ENCODE assay signal across 8 cellular contexts in genomic region chr11:10307411-10308207, GRCh38. TPM values are rescaled to one million over a fixed set of nuclear protein-coding genes. Genes with fewer than 3 reads are reported as not detected.
DNase-seq lines count a peak whose midpoint lies in the region; ATAC-seq lines count a peak whose summit lies in the region.

No MANE protein-coding gene starts in this region.

- H3K27me3 ChIP-seq in BLaER1 treated with 17β-estradiol and CSF1 and Interleukin-3, amounts not matched to agents 10 nM and 100 nM = peaks cover 13 to 85% (median 78%) of the 10 kb centered on the region in 11 experiments; a peak in 21 of 22 replicates
- H3K27me3 ChIP-seq in NT2/D1 (ENCODE audit: insufficient read depth, insufficient read length) (peaks cover 14% of the 10 kb centered on the region), mononuclear cell (ENCODE audit: insufficient read depth, low read length) (peaks cover 27% of the 10 kb centered on the region)

- H3K4me1 ChIP-seq in BLaER1 treated with 17β-estradiol and CSF1 and Interleukin-3, amounts not matched to agents 10 nM and 100 nM = peaks cover 25 to 68% (median 62%) of the 10 kb centered on the region in 10 experiments
- H3K4me1 ChIP-seq in NT2/D1 (ENCODE audit: insufficient read depth, insufficient read length) (peaks cover 7% of the 10 kb centered on the region), mononuclear cell (ENCODE audit: insufficient read depth, low read length) (peaks cover 51% of the 10 kb centered on the region)

- H3K27ac ChIP-seq in BLaER1 treated with 17β-estradiol and CSF1 and Interleukin-3, amounts not matched to agents 10 nM and 100 nM = peak overlapping the region in 10 of 11 experiments; percentile 1 to 85 (median 52); a peak in 15 of 22 replicates

- ATAC-seq in GM19025 (IDR thresholded peaks at IDR 0.05; ENCODE audit: low read depth, unreplicated experiment) (peak; percentile 50), HG03342 (IDR thresholded peaks at IDR 0.05; ENCODE audit: unreplicated experiment) (peak; percentile 57)

- peak overlapping the region; percentile 84 to 100 (median 99) for H3K4me2 ChIP-seq in BLaER1 treated with 17β-estradiol and CSF1 and Interleukin-3, amounts not matched to agents 10 nM and 100 nM

- DNase-seq in NT2/D1 (ENCODE audit: low read depth, low spot score) = no peak
- DNase-seq in activated CD8-positive, alpha-beta memory T cell treated with anti-CD3 and anti-CD28 coated beads, Interleukin-2, amount 50 U/mL, for 4 hours = peak; percentile 89
- peak; percentile 80 for DNase-seq in epidermal melanocyte (ENCODE audit: insufficient read length, low spot score)
- peak; percentile 59 to 68 for DNase-seq in stimulated activated CD8-positive, alpha-beta memory T cell treated with anti-CD3 and anti-CD28 coated beads, Interleukin-4, amount 100 ng/mL, for 1 hour (ENCODE audit: low read depth in 2 of 2, low spot score in 1 of 2)

- peaks cover 0 to 18% (median 6%) of the 10 kb centered on the region in 11 experiments; a peak in 10 of 22 replicates for H3K9me3 ChIP-seq in BLaER1 treated with 17β-estradiol and CSF1 and Interleukin-3, amounts not matched to agents 10 nM and 100 nM (replicated peaks in 1 of 11)
- no peaks in the 10 kb centered on the region for H3K9me3 ChIP-seq in NT2/D1 (ENCODE audit: insufficient read depth, low read length)
- no peaks in the 10 kb centered on the region for H3K9me3 ChIP-seq in mononuclear cell (ENCODE audit: low read depth, low read length)

- peaks cover 19 to 52% (median 36%) of the 10 kb centered on the region in 11 experiments for H4K20me1 ChIP-seq in BLaER1 treated with 17β-estradiol and CSF1 and Interleukin-3, amounts not matched to agents 10 nM and 100 nM

- H3K9ac ChIP-seq in BLaER1 treated with 17β-estradiol and CSF1 and Interleukin-3, amounts not matched to agents 10 nM and 100 nM = peak overlapping the region; percentile 3 to 87 (median 56); a peak in 19 of 22 replicates
- H3K9ac ChIP-seq in NT2/D1 (ENCODE audit: insufficient read length, low read depth) = peak overlapping the region; percentile 97

- H3K36me3 ChIP-seq in BLaER1 treated with 17β-estradiol and CSF1 and Interleukin-3, amounts not matched to agents 10 nM and 100 nM = peaks cover 0 to 19% (median 0%) of the 10 kb centered on the region in 11 experiments; a peak in 6 of 22 replicates
- H3K36me3 ChIP-seq in NT2/D1 (ENCODE audit: insufficient read depth, insufficient read length, low read length) = peaks cover 14% of the 10 kb centered on the region

- H3K4me3 ChIP-seq in BLaER1 treated with 17β-estradiol and CSF1 and Interleukin-3, amounts not matched to agents 10 nM and 100 nM = peak overlapping the region; percentile 5 to 95 (median 68); a peak in 18 of 20 replicates
- H3K4me3 ChIP-seq in NT2/D1 (ENCODE audit: insufficient read length, low read depth) = peak overlapping the region; percentile 93
- H3K4me3 ChIP-seq in mononuclear cell (ENCODE audit: low read length) = peak overlapping the region; percentile 84

RNA-seq across cellular contexts. Expression of gene ADM, which starts 2.7 kb away (rescaled TPM):
- 93.5 TPM for total RNA-seq in mononuclear cell

RNA-seq across cellular contexts. Expression of gene SBF2, which starts 13.6 kb away (rescaled TPM):
- 35.1 TPM for total RNA-seq in mononuclear cell
